In genomic region chr15:90677807-90678790, GRCh38 we compare ENCODE assay signal across 17 cellular contexts. TPM values are rescaled to one million over a fixed set of nuclear protein-coding genes. Genes with fewer than 3 reads are reported as not detected.
DNase-seq lines count a peak whose midpoint lies in the region; ATAC-seq and TF ChIP-seq lines count a peak whose summit lies in the region.
"Had no signal": no experiment of that assay in that cellular context is flagged by ENCODE, and none has a peak within 500 bp of the region (broad histone marks: within the 10 kb centered on the region; RNA-seq: fewer than 3 reads in every experiment).

No MANE protein-coding gene starts in this region.

- H3K27ac Mint-ChIP-seq in activated CD8-positive, alpha-beta memory T cell treated with anti-CD3 and anti-CD28 coated beads, Interleukin-2, amount 10 ng/mL, durations not matched to agents 7 days and 5 days, result peak overlapping the region; percentile 96
- H3K27ac Mint-ChIP-seq in activated naive CD8-positive, alpha-beta T cell treated with anti-CD3 and anti-CD28 coated beads, Interleukin-2, amount 10 ng/mL, durations not matched to agents 7 days and 5 days, result peak overlapping the region; percentile 95
- no peak overlapping the region for H3K27ac Mint-ChIP-seq in stimulated activated naive B cell treated with anti-CD40 and anti-IgM and Interleukin-4, amounts not matched to agents 10 μg/mL and 1 μg/mL and 100 μg/mL, for 72 hours
- H3K27ac Mint-ChIP-seq: endodermal cell had no signal

- peaks cover 35% of the 10 kb centered on the region for H3K4me1 Mint-ChIP-seq in activated CD8-positive, alpha-beta memory T cell treated with anti-CD3 and anti-CD28 coated beads, Interleukin-2, amount 10 ng/mL, durations not matched to agents 7 days and 5 days
- H3K4me1 Mint-ChIP-seq in activated naive CD8-positive, alpha-beta T cell treated with anti-CD3 and anti-CD28 coated beads, Interleukin-2, amount 10 ng/mL, durations not matched to agents 7 days and 5 days, result peaks cover 35% of the 10 kb centered on the region
- peaks cover 4 to 6% of the 10 kb centered on the region in 2 donors for H3K4me1 Mint-ChIP-seq in stimulated activated naive B cell treated with anti-CD40 and anti-IgM and Interleukin-4, amounts not matched to agents 10 μg/mL and 1 μg/mL and 100 μg/mL, for 72 hours
- H3K4me1 Mint-ChIP-seq: endodermal cell, neural crest cell had no signal

- no peaks in the 10 kb centered on the region for H3K27me3 Mint-ChIP-seq in activated CD8-positive, alpha-beta memory T cell treated with anti-CD3 and anti-CD28 coated beads, Interleukin-2, amount 10 ng/mL, durations not matched to agents 7 days and 5 days
- no peaks in the 10 kb centered on the region for H3K27me3 Mint-ChIP-seq in activated naive CD8-positive, alpha-beta T cell treated with anti-CD3 and anti-CD28 coated beads, Interleukin-2, amount 10 ng/mL, durations not matched to agents 7 days and 5 days
- H3K27me3 Mint-ChIP-seq in stimulated activated naive B cell treated with anti-CD40 and anti-IgM and Interleukin-4, amounts not matched to agents 10 μg/mL and 1 μg/mL and 100 μg/mL, for 72 hours, result peaks cover 0 to 6% of the 10 kb centered on the region in 2 donors

- H3F3A ChIP-seq in MM.1S (ENCODE audit: insufficient read depth, low read length), result peaks cover 5% of the 10 kb centered on the region

- H3K79me2 ChIP-seq in MM.1S (ENCODE audit: low read length), result no peaks in the 10 kb centered on the region

- H2AFZ ChIP-seq in MM.1S (ENCODE audit: low read length), result no peak overlapping the region

- H3K9ac ChIP-seq in MM.1S (ENCODE audit: low read length), result no peak overlapping the region

- peaks cover 9% of the 10 kb centered on the region for H3K36me3 Mint-ChIP-seq in activated CD8-positive, alpha-beta memory T cell treated with anti-CD3 and anti-CD28 coated beads, Interleukin-2, amount 10 ng/mL, durations not matched to agents 7 days and 5 days
- H3K36me3 Mint-ChIP-seq in activated naive CD8-positive, alpha-beta T cell treated with anti-CD3 and anti-CD28 coated beads, Interleukin-2, amount 10 ng/mL, durations not matched to agents 7 days and 5 days, result peaks cover 11% of the 10 kb centered on the region
- H3K36me3 Mint-ChIP-seq in stimulated activated naive B cell treated with anti-CD40 and anti-IgM and Interleukin-4, amounts not matched to agents 10 μg/mL and 1 μg/mL and 100 μg/mL, for 72 hours, result no peaks in the 10 kb centered on the region

- H3K27me3 ChIP-seq in MM.1S (replicated peaks; ENCODE audit: insufficient read depth, low read length), result peaks cover 19% of the 10 kb centered on the region
- H3K27me3 ChIP-seq: upper lobe of left lung had no signal

- no peak for TF ChIP-seq CTCF in MM.1S (IDR thresholded peaks at IDR 0.05; ENCODE audit: low read length)
- TF ChIP-seq CTCF in GM13976 (IDR thresholded peaks at IDR 0.05; ENCODE audit: borderline replicate concordance, control extremely low read depth, extremely low read depth, insufficient read depth, missing control alignments), result no peak

- H3K27ac ChIP-seq in MM.1S (ENCODE audit: low read length), result no peak overlapping the region
- H3K27ac ChIP-seq: A549, upper lobe of left lung had no signal

- H3K36me3 ChIP-seq in MM.1S (replicated peaks; ENCODE audit: insufficient read depth, low read length), result no peaks in the 10 kb centered on the region
- H3K36me3 ChIP-seq: upper lobe of left lung had no signal

- peak overlapping the region; percentile 46 for H3K4me3 Mint-ChIP-seq in activated CD8-positive, alpha-beta memory T cell treated with anti-CD3 and anti-CD28 coated beads, Interleukin-2, amount 10 ng/mL, durations not matched to agents 7 days and 5 days
- H3K4me3 Mint-ChIP-seq in activated naive CD8-positive, alpha-beta T cell treated with anti-CD3 and anti-CD28 coated beads, Interleukin-2, amount 10 ng/mL, durations not matched to agents 7 days and 5 days, result peak overlapping the region; percentile 79
- H3K4me3 Mint-ChIP-seq in stimulated activated naive B cell treated with anti-CD40 and anti-IgM and Interleukin-4, amounts not matched to agents 10 μg/mL and 1 μg/mL and 100 μg/mL, for 72 hours, result peak overlapping the region in 1 of 2 donors; percentile 48
- H3K4me3 Mint-ChIP-seq: endodermal cell, neural crest cell had no signal

- CTCF ChIA-PET in activated CD8-positive, alpha-beta memory T cell treated with anti-CD3 and anti-CD28 coated beads, Interleukin-2, amount 10 ng/mL, durations not matched to agents 7 days and 5 days (lab: Charles Lee), result interaction anchor here (0.5 to 3.3 kb wide), 11 partner anchors 8 to 590 kb away, joined by 3 to 32 read pairs (median 4); no protein-coding TSS in a partner anchor

- H3K4me1 ChIP-seq in MM.1S (ENCODE audit: low read length), result peaks cover 11% of the 10 kb centered on the region
- H3K4me1 ChIP-seq: upper lobe of left lung had no signal

- H3K9me3 Mint-ChIP-seq in activated CD8-positive, alpha-beta memory T cell treated with anti-CD3 and anti-CD28 coated beads, Interleukin-2, amount 10 ng/mL, durations not matched to agents 7 days and 5 days (ENCODE audit: low read depth), result peaks cover 2% of the 10 kb centered on the region
- peaks cover 2% of the 10 kb centered on the region for H3K9me3 Mint-ChIP-seq in activated naive CD8-positive, alpha-beta T cell treated with anti-CD3 and anti-CD28 coated beads, Interleukin-2, amount 10 ng/mL, durations not matched to agents 7 days and 5 days
- no peaks in the 10 kb centered on the region for H3K9me3 Mint-ChIP-seq in stimulated activated naive B cell treated with anti-CD40 and anti-IgM and Interleukin-4, amounts not matched to agents 10 μg/mL and 1 μg/mL and 100 μg/mL, for 72 hours
- H3K9me3 Mint-ChIP-seq: endodermal cell had no signal

- H3K9me2 ChIP-seq in MM.1S (replicated peaks; ENCODE audit: insufficient read depth, low read length), result no peaks in the 10 kb centered on the region

- in situ Hi-C loops in GM13976 (cut with MboI; ENCODE audit: low sequenced_read_pairs, unreplicated experiment), result no loop called here

- peak overlapping the region; percentile 22 for H3K4me2 ChIP-seq in MM.1S (ENCODE audit: low read depth, low read length)
- H3K4me2 ChIP-seq: A549 had no signal

- ATAC-seq in activated CD8-positive, alpha-beta memory T cell treated with anti-CD3 and anti-CD28 coated beads, Interleukin-2, amount 10 ng/mL, durations not matched to agents 7 days and 5 days, result peak; percentile 75
- ATAC-seq in activated naive CD8-positive, alpha-beta T cell treated with anti-CD3 and anti-CD28 coated beads, Interleukin-2, amount 10 ng/mL, durations not matched to agents 7 days and 5 days (ENCODE audit: low read depth), result peak; percentile 90
- peak; percentile 29 to 50 for ATAC-seq in stimulated activated naive B cell treated with anti-CD40 and anti-IgM and Interleukin-4, amounts not matched to agents 10 μg/mL and 1 μg/mL and 100 μg/mL, for 72 hours (replicated peaks)
- no peak for ATAC-seq in GM19395 (IDR thresholded peaks at IDR 0.05; ENCODE audit: unreplicated experiment)
- ATAC-seq: A549, HepG2 had no signal

- POLR2A ChIA-PET in activated naive CD8-positive, alpha-beta T cell treated with anti-CD3 and anti-CD28 coated beads, Interleukin-2, amount 10 ng/mL, durations not matched to agents 7 days and 5 days (lab: Charles Lee), result interaction anchor here (0.7 to 4.8 kb wide), 12 partner anchors 13 to 254 kb away, joined by 3 to 49 read pairs (median 5); partner anchors contain the start of gene BLM

- H3K9me3 ChIP-seq in MM.1S (replicated peaks; ENCODE audit: insufficient read depth, low read length), result no peaks in the 10 kb centered on the region
- H3K9me3 ChIP-seq: A549, upper lobe of left lung had no signal

- no peak overlapping the region for H3K4me3 ChIP-seq in MM.1S (ENCODE audit: low read length)
- H3K4me3 ChIP-seq: A549, upper lobe of left lung had no signal

- no peaks in the 10 kb centered on the region for H4K20me1 ChIP-seq in MM.1S (ENCODE audit: insufficient read depth, low read length)

- DNase-seq in activated CD8-positive, alpha-beta memory T cell treated with anti-CD3 and anti-CD28 coated beads, Interleukin-2, amount 10 ng/mL, durations not matched to agents 7 days and 5 days, result no peak
- DNase-seq in activated CD8-positive, alpha-beta memory T cell treated with anti-CD3 and anti-CD28 coated beads for 24 hours, result no peak
- DNase-seq in MM.1S, result peak; percentile 32
- DNase-seq in activated naive CD8-positive, alpha-beta T cell treated with anti-CD3 and anti-CD28 coated beads, Interleukin-2, amount 10 ng/mL, durations not matched to agents 7 days and 5 days, result peak; percentile 26
- no peak for DNase-seq in stimulated activated naive B cell treated with anti-CD40 and anti-IgM and Interleukin-4, amounts not matched to agents 10 μg/mL and 1 μg/mL and 100 μg/mL, for 72 hours
- no peak for DNase-seq in NCI-H2107 treated with DMSO at 0.1 percent for 48 hours (lab: John Stamatoyannopoulos, UW; ENCODE audit: unreplicated experiment)
- no peak for DNase-seq in GM13976 (ENCODE audit: low spot score)
- DNase-seq: aorta; endodermal cell; NCI-H187; NCI-H446; NK-92 treated with Interleukin-12 subunit alpha and Interleukin-12 subunit beta, amount 100 ng/mL, for 24 hours; upper lobe of left lung had no signal

RNA-seq across cellular contexts. Expression of gene BLM, which starts 39.0 kb away (rescaled TPM):
- total RNA-seq in activated CD8-positive, alpha-beta memory T cell treated with anti-CD3 and anti-CD28 coated beads, Interleukin-2, amount 10 ng/mL, durations not matched to agents 7 days and 5 days, result 10 to 100 TPM; 83.4 to 92.7 TPM
- 10 to 100 TPM; 36.6 to 41.0 TPM for total RNA-seq in activated naive CD8-positive, alpha-beta T cell treated with anti-CD3 and anti-CD28 coated beads, Interleukin-2, amount 10 ng/mL, durations not matched to agents 7 days and 5 days

Comparison
In these comparisons a context has a peak if more than half of its experiments do, and no peak if none do; other contexts are left out.
1. DNase-seq: peak in MM.1S (single experiment) and activated naive CD8-positive, alpha-beta T cell treated with anti-CD3 and anti-CD28 coated beads, Interleukin-2, amount 10 ng/mL, durations not matched to agents 7 days and 5 days (single experiment); none in activated CD8-positive, alpha-beta memory T cell treated with anti-CD3 and anti-CD28 coated beads, Interleukin-2, amount 10 ng/mL, durations not matched to agents 7 days and 5 days (single experiment), activated CD8-positive, alpha-beta memory T cell treated with anti-CD3 and anti-CD28 coated beads for 24 hours (single experiment), stimulated activated naive B cell treated with anti-CD40 and anti-IgM and Interleukin-4, amounts not matched to agents 10 μg/mL and 1 μg/mL and 100 μg/mL, for 72 hours (single experiment), NCI-H2107 treated with DMSO at 0.1 percent for 48 hours (single experiment) and GM13976 (single experiment).